In genomic region chr1:116570358-116571214, GRCh38 we compare ENCODE assay signal across 8 cellular contexts. TPM values are rescaled to one million over a fixed set of nuclear protein-coding genes. Genes with fewer than 3 reads are reported as not detected.
A peak's percentile ranks its signal among the peaks of the same experiment; 100 is the strongest.
DNase-seq lines count a peak whose midpoint lies in the region; ATAC-seq, FAIRE-seq and TF ChIP-seq lines count a peak whose summit lies in the region.

Gene CD58, minus strand, starts transcription at chr1:116571026. Its CDS starts 54 bp downstream, at chr1:116570972.

- peak; percentile 80 for DNase-seq in NCI-H1105 treated with DMSO at 0.1 percent for 48 hours (lab: John Stamatoyannopoulos, UW)
- peak; percentile 61 for DNase-seq in T-helper 22 cell (ENCODE audit: low read depth)
- peak; percentile 71 for DNase-seq in astrocyte (ENCODE audit: low read depth)
- DNase-seq in hepatocyte (ENCODE audit: low spot score): peak; percentile 94
- DNase-seq in retina: peak; percentile 91
- DNase-seq in cortex of kidney (lab: John Stamatoyannopoulos, UW): no peak

- H3K9me3 ChIP-seq in astrocyte (ENCODE audit: insufficient read depth, low read depth, low read length) (no peaks in the 10 kb centered on the region), hepatocyte (ENCODE audit: low read depth) (no peaks in the 10 kb centered on the region)

- H3K27ac Mint-ChIP-seq in astrocyte (ENCODE audit: unreplicated experiment): peak within 1 kb of the TSS; percentile 79

- peaks cover 2% of the 10 kb centered on the region for H3K36me3 Mint-ChIP-seq in astrocyte (ENCODE audit: low read depth, unreplicated experiment)

- H3K79me2 ChIP-seq in astrocyte (ENCODE audit: insufficient read depth, low read length): peaks cover 33% of the 10 kb centered on the region
- peaks cover 25% of the 10 kb centered on the region for H3K79me2 ChIP-seq in hepatocyte

- WGBS in hepatocyte (ENCODE audit: low lambda C conversion rate, missing lambda C conversion rate): under 1% methylated on average over 57 of the region's 90 CpGs

- H3K9ac ChIP-seq in astrocyte (ENCODE audit: low read length): peak within 1 kb of the TSS; percentile 93

- no peaks in the 10 kb centered on the region for H3K36me3 ChIP-seq in astrocyte (ENCODE audit: insufficient read depth, low read length)
- H3K36me3 ChIP-seq in hepatocyte (replicated peaks; ENCODE audit: insufficient read depth, low read depth): no peaks in the 10 kb centered on the region

- no peaks in the 10 kb centered on the region for H3K9me3 Mint-ChIP-seq in astrocyte (ENCODE audit: unreplicated experiment)

- H3K27me3 ChIP-seq in astrocyte (ENCODE audit: insufficient read depth, low read length) (peaks cover 4% of the 10 kb centered on the region), hepatocyte (no peaks in the 10 kb centered on the region)

- H3K9me2 ChIP-seq in hepatocyte (replicated peaks; ENCODE audit: insufficient read depth): no peaks in the 10 kb centered on the region

- peak; percentile 68 for ATAC-seq in HG02678 (IDR thresholded peaks at IDR 0.05; ENCODE audit: unreplicated experiment)

- TF ChIP-seq CTCF in astrocyte (IDR thresholded peaks at IDR 0.05; ENCODE audit: insufficient read depth, low read depth, low read length) (peak; percentile 40), hepatocyte (IDR thresholded peaks at IDR 0.05; ENCODE audit: poor library complexity) (peak; percentile 69)

- H3K27ac ChIP-seq in astrocyte (ENCODE audit: low read depth, low read length) (peak within 1 kb of the TSS; percentile 84), hepatocyte (peak within 1 kb of the TSS; percentile 98)

- H3K4me1 ChIP-seq in astrocyte (ENCODE audit: insufficient read depth, low read length) (peaks cover 22% of the 10 kb centered on the region), hepatocyte (ENCODE audit: insufficient read depth) (peaks cover 10% of the 10 kb centered on the region)

- H3K4me2 ChIP-seq in astrocyte (ENCODE audit: low read length): peak within 1 kb of the TSS; percentile 88
- H3K4me2 ChIP-seq in hepatocyte: peak within 1 kb of the TSS; percentile 91

- H3K4me3 ChIP-seq in astrocyte (ENCODE audit: insufficient read depth, low read depth, low read length) (peak within 1 kb of the TSS; percentile 84), hepatocyte (peak within 1 kb of the TSS; percentile 87)

- H3K4me1 Mint-ChIP-seq in astrocyte (ENCODE audit: low read depth, unreplicated experiment): peaks cover 32% of the 10 kb centered on the region

- FAIRE-seq in astrocyte (lab: Jason Lieb, UNC): no peak

- H4K20me1 ChIP-seq in astrocyte (ENCODE audit: insufficient read depth, low read length): peaks cover 25% of the 10 kb centered on the region
- H4K20me1 ChIP-seq in hepatocyte (ENCODE audit: insufficient read depth, poor library complexity, severe bottlenecking): no peaks in the 10 kb centered on the region

- peak; percentile 95 for TF ChIP-seq POLR2A in GM15510 (IDR thresholded peaks at IDR 0.05; ENCODE audit: borderline replicate concordance, extremely low read depth, insufficient read length)

- H3K27me3 Mint-ChIP-seq in astrocyte (ENCODE audit: low read depth, unreplicated experiment): peaks cover 4% of the 10 kb centered on the region

- H3K4me3 Mint-ChIP-seq in astrocyte (ENCODE audit: unreplicated experiment): peak within 1 kb of the TSS; percentile 89

- H2AFZ ChIP-seq in astrocyte (ENCODE audit: low read depth, low read length): peak within 1 kb of the TSS; percentile 89
- H2AFZ ChIP-seq in hepatocyte: peak within 1 kb of the TSS; percentile 96

RNA-seq across cellular contexts. Expression of gene CD58, which starts in this region (rescaled TPM):
- total RNA-seq in astrocyte (13.0 and 13.7 TPM in 2 replicates), hepatocyte (14.4 and 16.0 TPM in 2 replicates)
- polyA plus RNA-seq in hepatocyte: 23.3 and 26.9 TPM in 2 replicates
